2 cellular contexts compared by ENCODE assay signal in the genomic region with DNA sequence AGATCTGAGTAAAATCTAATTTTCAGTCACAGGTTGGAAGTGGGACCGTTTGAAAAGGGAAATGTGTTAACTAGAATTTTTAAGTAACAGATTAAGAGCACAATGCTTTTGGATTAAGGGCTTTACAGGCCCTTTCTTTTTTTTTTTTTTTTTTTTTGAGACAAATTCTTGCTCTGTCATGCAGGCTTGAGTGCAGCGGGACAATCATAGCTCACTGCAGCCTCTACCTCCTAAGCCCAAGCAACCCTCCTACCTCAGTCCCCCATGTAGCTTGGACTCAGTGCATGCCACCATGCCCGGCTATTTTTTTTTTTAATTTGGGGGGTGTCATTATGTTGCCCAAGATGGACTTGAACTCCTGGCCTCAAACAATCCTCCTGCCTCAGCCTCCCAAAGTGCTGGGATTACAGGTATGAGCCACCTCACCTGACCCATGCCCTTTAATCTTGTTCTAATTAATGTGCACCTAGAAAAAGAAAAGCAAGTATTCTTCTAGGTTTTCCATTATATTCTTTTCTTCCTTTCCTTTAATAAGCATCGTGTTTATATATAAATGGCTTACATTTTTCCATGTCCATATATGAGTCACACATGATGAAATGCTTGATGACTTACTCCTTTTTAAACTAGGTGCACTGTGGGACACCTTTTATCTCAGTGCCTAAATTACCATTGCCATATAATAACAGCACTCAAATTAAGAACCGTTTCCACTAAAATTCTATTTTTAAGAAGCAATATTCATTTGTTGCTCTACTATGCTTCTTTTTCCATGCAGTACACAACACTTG.
TF ChIP-seq lines count a peak whose summit lies in the region.

No MANE protein-coding gene starts in this region.

TF ChIP-seq in IMR-90, 13 proteins besides CTCF, POLR2A, EP300 and RAD21:
- TF ChIP-seq CEBPB (IDR thresholded peaks at IDR 0.05; ENCODE audit: low read depth, low read length) (0 out of 2 replicates have a peak, but pooled peaks have one; percentile 32), CHD1 (IDR thresholded peaks at IDR 0.05; ENCODE audit: low read depth, low read length) (no peak)

TF ChIP-seq in K562, 482 proteins besides CTCF, POLR2A, EP300 and RAD21:
- 0 out of 2 replicates have a peak, but pooled peaks have one; percentile 24 for TF ChIP-seq GTF2F1 (IDR thresholded peaks at IDR 0.05; ENCODE audit: low read depth, low read length)
- TF ChIP-seq ZNF384 (IDR thresholded peaks at IDR 0.05; ENCODE audit: low read depth, low read length): peak; percentile 83
- TF ChIP-seq NCOA6 (IDR thresholded peaks at IDR 0.05): no peak
